13 cellular contexts compared by ENCODE assay signal in genomic region chr12:49225551-49226166, GRCh38. TPM values are rescaled to one million over a fixed set of nuclear protein-coding genes. Genes with fewer than 3 reads are reported as not detected.
DNase-seq lines count a peak whose midpoint lies in the region; ATAC-seq and TF ChIP-seq lines count a peak whose summit lies in the region.
"Had no signal": no experiment of that assay in that cellular context is flagged by ENCODE, and none has a peak within 500 bp of the region (broad histone marks: within the 10 kb centered on the region; RNA-seq: fewer than 3 reads in every experiment).

No MANE protein-coding gene starts in this region.

- DNase-seq in ACHN (peak; percentile 52), HAP-1 (ENCODE audit: low spot score in 2 of 2) (peak; percentile 18 to 19), UCSD-AML1 (lab: John Stamatoyannopoulos, UW; ENCODE audit: unreplicated experiment) (peak; percentile 21), kidney epithelial cell (ENCODE audit: low read depth) (no peak), NCI-H510A treated with DMSO at 0.1 percent for 48 hours (lab: John Stamatoyannopoulos, UW) (no peak)
- no peak for DNase-seq in effector CD8-positive, alpha-beta T cell (lab: John Stamatoyannopoulos, UW)
- DNase-seq: natural killer cell; NCI-H187 treated with DMSO at 0.1 percent for 48 hours; stimulated activated CD4-positive, alpha-beta T cell treated with anti-CD3 and anti-CD28 coated beads, Interleukin-15, amount 100 ng/mL, for 24 hours had no signal

- H3K9me3 ChIP-seq in HAP-1: no peaks in the 10 kb centered on the region
- H3K9me3 ChIP-seq: BLaER1 had no signal

- no peaks in the 10 kb centered on the region for H3K36me3 ChIP-seq in HAP-1 (replicated peaks)
- no peaks in the 10 kb centered on the region for H3K36me3 ChIP-seq in kidney epithelial cell (ENCODE audit: control insufficient read depth, insufficient read depth, low read length)
- H3K36me3 ChIP-seq: BLaER1 had no signal

- in situ Hi-C loops in ACHN (cut with HindIII; ENCODE audit: low pct_ligation_motif_present, low pct_unique_long_range_greater_than_20kb, low sequenced_read_pairs) (no loop called here), HAP-1 (cut with MboI; ENCODE audit: low sequenced_read_pairs) (no loop called here)

- H3K4me3 ChIP-seq in HAP-1: no peak overlapping the region
- no peak overlapping the region for H3K4me3 ChIP-seq in kidney epithelial cell (ENCODE audit: low read depth, low read length)
- H3K4me3 ChIP-seq: BLaER1 had no signal

- ATAC-seq in GM19023 (IDR thresholded peaks at IDR 0.05; ENCODE audit: unreplicated experiment) (no peak), GM18870 (IDR thresholded peaks at IDR 0.05; ENCODE audit: unreplicated experiment) (no peak)
- ATAC-seq: natural killer cell; stimulated activated memory B cell treated with anti-CD40 and anti-IgM and Interleukin-4, amounts not matched to agents 10 μg/mL and 1 μg/mL and 100 μg/mL, for 72 hours had no signal

- peaks cover 18% of the 10 kb centered on the region for H3K4me1 ChIP-seq in HAP-1
- H3K4me1 ChIP-seq: BLaER1 had no signal

- peak; percentile 2 for TF ChIP-seq CTCF in kidney epithelial cell (IDR thresholded peaks at IDR 0.05; ENCODE audit: insufficient read depth, low read length, poor library complexity, severe bottlenecking)

- H3K27me3 ChIP-seq in HAP-1 (ENCODE audit: low read depth): no peaks in the 10 kb centered on the region
- no peaks in the 10 kb centered on the region for H3K27me3 ChIP-seq in kidney epithelial cell (ENCODE audit: control insufficient read depth, insufficient read depth, low read length)
- H3K27me3 ChIP-seq: BLaER1 had no signal

RNA-seq across cellular contexts. Expression of gene TUBA1A, which starts 36.8 kb away (rescaled TPM):
- 883 and 997 TPM in 2 replicates for total RNA-seq in kidney epithelial cell

RNA-seq across cellular contexts. Expression of gene TUBA1C, which starts 39.2 kb away (rescaled TPM):
- 544 and 682 TPM in 2 replicates for total RNA-seq in kidney epithelial cell

Comparison
In these comparisons a context has a peak if more than half of its experiments do, and no peak if none do; other contexts are left out.
1. DNase-seq: peak in ACHN (single experiment), HAP-1 (2 of 2) and UCSD-AML1 (single experiment); none in kidney epithelial cell (single experiment), NCI-H510A treated with DMSO at 0.1 percent for 48 hours (single experiment) and effector CD8-positive, alpha-beta T cell (single experiment).